ENCODE assay signal across 9 cellular contexts in genomic region chr10:101602767-101603398, GRCh38. TPM values are rescaled to one million over a fixed set of nuclear protein-coding genes. Genes with fewer than 3 reads are reported as not detected.
DNase-seq lines count a peak whose midpoint lies in the region; ATAC-seq, FAIRE-seq and TF ChIP-seq lines count a peak whose summit lies in the region.
"Had no signal": no experiment of that assay in that cellular context is flagged by ENCODE, and none has a peak within 500 bp of the region (broad histone marks: within the 10 kb centered on the region; RNA-seq: fewer than 3 reads in every experiment).

No MANE protein-coding gene starts in this region.

- FAIRE-seq in HTR-8/SVneo (lab: Jason Lieb, UNC), result peak; percentile 4

- no peaks in the 10 kb centered on the region for H3K36me3 ChIP-seq in PC-9 (ENCODE audit: low read depth)
- peaks cover 0 to 47% (median 11%) of the 10 kb centered on the region in 3 donors for H3K36me3 ChIP-seq in esophagus squamous epithelium

- H3K4me2 ChIP-seq in PC-9, result no peak overlapping the region
- H3K4me2 ChIP-seq: BLaER1 treated with 17β-estradiol and CSF1 and Interleukin-3, amounts not matched to agents 10 nM and 100 nM had no signal

- H3K4me1 ChIP-seq in PC-9 (replicated peaks; ENCODE audit: insufficient read depth) (no peaks in the 10 kb centered on the region), esophagus squamous epithelium (no peaks in the 10 kb centered on the region)
- H3K4me1 ChIP-seq: BLaER1 treated with 17β-estradiol and CSF1 and Interleukin-3, amounts not matched to agents 10 nM and 100 nM had no signal

- WGBS in esophagus squamous epithelium, 2 donors, result 47 to 51% methylated on average over 6 of the region's 6 CpGs

- intact Hi-C loops in PC-9 (cut with micrococcal nuclease; ENCODE audit: unreplicated experiment) (loop anchor here (1.0 to 2.0 kb wide), 2 partner anchors 178 to 470 kb away; no protein-coding TSS in a partner anchor), esophagus squamous epithelium (cut with DNase I) (loop anchor here (5.0 kb wide), 1 partner anchor 174 kb away; the partner anchor contains the start of gene FGF8)

- TF ChIP-seq POLR2A in esophagus squamous epithelium (IDR thresholded peaks at IDR 0.05), result no peak

- H3K27me3 Mint-ChIP-seq in activated T-cell treated with anti-CD3 and anti-CD28 coated beads, Interleukin-2, amount 50 U/mL, for 24 hours, result no peaks in the 10 kb centered on the region
- no peaks in the 10 kb centered on the region for H3K27me3 Mint-ChIP-seq in natural killer cell treated with Interleukin-12 subunit alpha and Interleukin-12 subunit beta and Interleukin-15 and Interleukin-18, amount 100 ng/mL, for 72 hours

- POLR2A ChIA-PET in PC-9 (lab: Charles Lee; ENCODE audit: unreplicated experiment), result no interaction called here

- TF ChIP-seq CTCF in PC-9 (conservative IDR thresholded peaks at IDR 0.05), result peak; percentile 82
- TF ChIP-seq CTCF in esophagus squamous epithelium (IDR thresholded peaks at IDR 0.05), result peak in 5 of 6 experiments; percentile 67 to 92 (median 81)

- H3K9me3 Mint-ChIP-seq in activated T-cell treated with anti-CD3 and anti-CD28 coated beads, Interleukin-2, amount 50 U/mL, for 24 hours, result no peaks in the 10 kb centered on the region
- no peaks in the 10 kb centered on the region for H3K9me3 Mint-ChIP-seq in natural killer cell treated with Interleukin-12 subunit alpha and Interleukin-12 subunit beta and Interleukin-15 and Interleukin-18, amount 100 ng/mL, for 72 hours

- H3K27me3 ChIP-seq in PC-9 (ENCODE audit: insufficient read depth, low read depth), result no peaks in the 10 kb centered on the region
- H3K27me3 ChIP-seq in esophagus squamous epithelium, result no peaks in the 10 kb centered on the region
- H3K27me3 ChIP-seq: BLaER1 treated with 17β-estradiol and CSF1 and Interleukin-3, amounts not matched to agents 10 nM and 100 nM had no signal

- no peak overlapping the region for H2AFZ ChIP-seq in PC-9

- H3F3A ChIP-seq in PC-9 (ENCODE audit: insufficient read depth, low read depth), result no peaks in the 10 kb centered on the region

- H3K36me3 Mint-ChIP-seq in activated T-cell treated with anti-CD3 and anti-CD28 coated beads, Interleukin-2, amount 50 U/mL, for 24 hours (ENCODE audit: low read depth), result peaks cover 21% of the 10 kb centered on the region
- H3K36me3 Mint-ChIP-seq in natural killer cell treated with Interleukin-12 subunit alpha and Interleukin-12 subunit beta and Interleukin-15 and Interleukin-18, amount 100 ng/mL, for 72 hours, result no peaks in the 10 kb centered on the region

- H3K4me3 ChIP-seq in PC-9, result no peak overlapping the region
- H3K4me3 ChIP-seq in esophagus squamous epithelium, result no peak overlapping the region
- H3K4me3 ChIP-seq: BLaER1 treated with 17β-estradiol and CSF1 and Interleukin-3, amounts not matched to agents 10 nM and 100 nM had no signal

- peak; percentile 37 to 38 for DNase-seq in NCI-H2081 (lab: John Stamatoyannopoulos, UW)
- DNase-seq in NCI-H2081 treated with DMSO at 0.1 percent for 48 hours (lab: John Stamatoyannopoulos, UW), result no peak
- DNase-seq in HTR-8/SVneo (ENCODE audit: insufficient read length, low spot score), result peak; percentile 86
- peak; percentile 58 to 69 for DNase-seq in PC-9
- DNase-seq in activated T-cell treated with anti-CD3 and anti-CD28 coated beads, Interleukin-2, amount 50 U/mL, for 24 hours, result peak; percentile 71
- DNase-seq in esophagus squamous epithelium (lab: John Stamatoyannopoulos, UW), result no peak
- no peak for DNase-seq in natural killer cell treated with Interleukin-12 subunit alpha and Interleukin-12 subunit beta and Interleukin-15 and Interleukin-18, amount 100 ng/mL, for 72 hours (ENCODE audit: low spot score)
- peak; percentile 85 for DNase-seq in superior temporal gyrus (ENCODE audit: extremely low spot score)

- H4K20me1 ChIP-seq in PC-9 (ENCODE audit: insufficient read depth), result no peaks in the 10 kb centered on the region

- no TSS peak for BruUV-seq in PC-9 (replicated peaks; lab: Mats Ljungman, UMichigan)

- H3K9me3 ChIP-seq in PC-9 (ENCODE audit: insufficient read depth, low read depth) (no peaks in the 10 kb centered on the region), esophagus squamous epithelium (no peaks in the 10 kb centered on the region)
- H3K9me3 ChIP-seq: BLaER1 treated with 17β-estradiol and CSF1 and Interleukin-3, amounts not matched to agents 10 nM and 100 nM had no signal

- H3K79me2 ChIP-seq in PC-9 (ENCODE audit: low read depth), result no peaks in the 10 kb centered on the region

- H3K27ac Mint-ChIP-seq in activated T-cell treated with anti-CD3 and anti-CD28 coated beads, Interleukin-2, amount 50 U/mL, for 24 hours, result no peak overlapping the region
- H3K27ac Mint-ChIP-seq in natural killer cell treated with Interleukin-12 subunit alpha and Interleukin-12 subunit beta and Interleukin-15 and Interleukin-18, amount 100 ng/mL, for 72 hours, result no peak overlapping the region

- H3K4me1 Mint-ChIP-seq in activated T-cell treated with anti-CD3 and anti-CD28 coated beads, Interleukin-2, amount 50 U/mL, for 24 hours (ENCODE audit: low read depth), result no peaks in the 10 kb centered on the region
- no peaks in the 10 kb centered on the region for H3K4me1 Mint-ChIP-seq in natural killer cell treated with Interleukin-12 subunit alpha and Interleukin-12 subunit beta and Interleukin-15 and Interleukin-18, amount 100 ng/mL, for 72 hours (ENCODE audit: low read depth in 2 of 2)

- H3K27ac ChIP-seq in PC-9 (no peak overlapping the region), esophagus squamous epithelium (no peak overlapping the region)
- H3K27ac ChIP-seq: BLaER1 treated with 17β-estradiol and CSF1 and Interleukin-3, amounts not matched to agents 10 nM and 100 nM had no signal

- CTCF ChIA-PET in PC-9 (lab: Charles Lee), result interaction anchor here (0.5 to 1.7 kb wide), 9 partner anchors 15 to 435 kb away, joined by 3 to 19 read pairs (median 3); partner anchors contain the start of genes DPCD and POLL

- no peaks in the 10 kb centered on the region for H3K9me2 ChIP-seq in PC-9 (ENCODE audit: insufficient read depth)

- ATAC-seq in natural killer cell treated with Interleukin-12 subunit alpha and Interleukin-12 subunit beta and Interleukin-15 and Interleukin-18, amount 100 ng/mL, for 72 hours, result peak; percentile 74 to 82

- no peak overlapping the region for H3K4me3 Mint-ChIP-seq in activated T-cell treated with anti-CD3 and anti-CD28 coated beads, Interleukin-2, amount 50 U/mL, for 24 hours
- no peak overlapping the region for H3K4me3 Mint-ChIP-seq in natural killer cell treated with Interleukin-12 subunit alpha and Interleukin-12 subunit beta and Interleukin-15 and Interleukin-18, amount 100 ng/mL, for 72 hours

RNA-seq across cellular contexts. Expression of gene DPCD, which starts 14.8 kb away (rescaled TPM):
- total RNA-seq in PC-9 (2021) (20.3 and 21.5 TPM in 2 replicates), esophagus squamous epithelium (10 to 100 TPM; 17.4 to 37.9 (median 28.3) TPM)
- 10 to 100 TPM in 1 of 2 donors, 1 to 10 TPM in 1; 8.2 to 11.2 TPM for total RNA-seq in natural killer cell treated with Interleukin-12 subunit alpha and Interleukin-12 subunit beta and Interleukin-15 and Interleukin-18, amount 100 ng/mL, for 72 hours

RNA-seq across cellular contexts. Expression of gene POLL, which starts 14.8 kb away (rescaled TPM):
- 30.3 and 31.5 TPM in 2 replicates for total RNA-seq in PC-9 (2021)
- 10 to 100 TPM; 10.5 to 23.7 (median 15.0) TPM for total RNA-seq in esophagus squamous epithelium
- total RNA-seq in natural killer cell treated with Interleukin-12 subunit alpha and Interleukin-12 subunit beta and Interleukin-15 and Interleukin-18, amount 100 ng/mL, for 72 hours, result 10 to 100 TPM; 27.6 to 37.3 TPM

Comparison
In these comparisons a context has a peak if more than half of its experiments do, and no peak if none do; other contexts are left out.
1. DNase-seq: peak in NCI-H2081 (2 of 2), HTR-8/SVneo (single experiment), PC-9 (2 of 2), activated T-cell treated with anti-CD3 and anti-CD28 coated beads, Interleukin-2, amount 50 U/mL, for 24 hours (single experiment) and superior temporal gyrus (single experiment); none in NCI-H2081 treated with DMSO at 0.1 percent for 48 hours (single experiment), esophagus squamous epithelium (single experiment) and natural killer cell treated with Interleukin-12 subunit alpha and Interleukin-12 subunit beta and Interleukin-15 and Interleukin-18, amount 100 ng/mL, for 72 hours (single experiment).